1 cellular context compared by ENCODE assay signal in genomic region chr22:49945042-49945794, GRCh38.
TF ChIP-seq lines count a peak whose summit lies in the region.

No MANE protein-coding gene starts in this region.

TF ChIP-seq in GM12878, 131 proteins besides CTCF, POLR2A, EP300 and RAD21:
- TF ChIP-seq RUNX3 (IDR thresholded peaks at IDR 0.05; ENCODE audit: low read length), result peak; percentile 11; the same call in 1 of the 2 replicates
- TF ChIP-seq SIX5 (IDR thresholded peaks at IDR 0.05; ENCODE audit: low read depth, low read length, severe bottlenecking), result peak; percentile 40
- peak; percentile 85 for TF ChIP-seq GABPA (IDR thresholded peaks at IDR 0.05; ENCODE audit: low read depth)
- TF ChIP-seq HCFC1 (IDR thresholded peaks at IDR 0.05; ENCODE audit: low read length), result peak; percentile 64
- peak; percentile 24; the same call in 1 of the 2 replicates for TF ChIP-seq MXI1 (IDR thresholded peaks at IDR 0.05; ENCODE audit: low read depth, low read length)
- TF ChIP-seq ZZZ3 (IDR thresholded peaks at IDR 0.05; ENCODE audit: control insufficient read depth, insufficient read length, low read depth), result peak; percentile 23
- peak; percentile 52 for TF ChIP-seq SP1 (IDR thresholded peaks at IDR 0.05; ENCODE audit: low read depth, low read length)
- TF ChIP-seq NFIC (IDR thresholded peaks at IDR 0.05; ENCODE audit: low read depth, low read length), result 0 out of 2 replicates have a peak, but pooled peaks have one; percentile 31
- TF ChIP-seq CREB1 (IDR thresholded peaks at IDR 0.05; ENCODE audit: low read depth), result peak; percentile 61
- TF ChIP-seq CREM (IDR thresholded peaks at IDR 0.05; ENCODE audit: low read depth), result 0 out of 2 replicates have a peak, but pooled peaks have one; percentile 3
- 0 out of 2 replicates have a peak, but pooled peaks have one; percentile 45 for TF ChIP-seq CHD2 (IDR thresholded peaks at IDR 0.05; ENCODE audit: borderline replicate concordance, low read depth, low read length)
- 0 out of 4 replicates have a peak, but pooled peaks of 1 of the 2 experiments have one; percentile 50 for TF ChIP-seq SRF (IDR thresholded peaks at IDR 0.05; ENCODE audit: low read depth in 2 of 2, low read length in 2 of 2)
TF ChIP-seq in GM12878: peak in this region for 12; not testable (repeated sequence) for 119.
